ENCODE assay signal across 8 cellular contexts in the genomic region with DNA sequence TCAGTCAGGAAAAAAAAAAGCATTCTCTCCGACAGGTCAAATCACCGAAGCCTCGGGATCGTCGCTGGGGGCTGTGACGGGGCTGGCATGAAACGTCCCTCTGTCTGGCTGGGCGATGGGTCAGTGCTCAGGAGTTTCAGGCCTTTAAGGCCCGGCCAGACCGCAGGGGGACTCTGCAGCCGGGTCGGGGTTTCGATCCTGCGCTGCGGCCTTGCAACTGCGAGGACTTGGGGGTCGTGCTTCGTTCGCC. TPM values are rescaled to one million over a fixed set of nuclear protein-coding genes. Genes with fewer than 3 reads are reported as not detected.
A peak's percentile ranks its signal among the peaks of the same experiment; 100 is the strongest.
DNase-seq lines count a peak whose midpoint lies in the region; ATAC-seq and TF ChIP-seq lines count a peak whose summit lies in the region.

No MANE protein-coding gene starts in this region.

- H3K27me3 Mint-ChIP-seq in mesothelial cell of epicardium (ENCODE audit: low read depth), result no peaks in the 10 kb centered on the region

- TF ChIP-seq CTCF in heart right ventricle (IDR thresholded peaks at IDR 0.05) (no peak), body of pancreas (IDR thresholded peaks at IDR 0.05) (peak in 1 of 7 experiments; percentile 31), mesothelial cell of epicardium (IDR thresholded peaks at IDR 0.05; ENCODE audit: unreplicated experiment) (no peak), uterus (IDR thresholded peaks at IDR 0.05) (peak in 2 of 4 experiments; percentile 2 to 17)

- TF ChIP-seq POLR2A in body of pancreas (IDR thresholded peaks at IDR 0.05) (no peak), uterus (IDR thresholded peaks at IDR 0.05) (no peak)

- peak overlapping the region; percentile 64 for H3K4me3 Mint-ChIP-seq in mesothelial cell of epicardium

- H3K9me3 ChIP-seq in heart right ventricle (no peaks in the 10 kb centered on the region), body of pancreas (no peaks in the 10 kb centered on the region), uterus (no peaks in the 10 kb centered on the region)

- H3K27me3 ChIP-seq in heart right ventricle (no peaks in the 10 kb centered on the region), body of pancreas (no peaks in the 10 kb centered on the region), uterus (no peaks in the 10 kb centered on the region)

- no peak for DNase-seq in heart right ventricle
- DNase-seq in left cardiac atrium, result no peak
- DNase-seq in body of pancreas, result no peak
- DNase-seq in mesothelial cell of epicardium (ENCODE audit: low spot score in 2 of 2, unreplicated experiment in 2 of 2), result no peak
- DNase-seq in uterus, result no peak
- DNase-seq in NK-92 treated with Interleukin-12 subunit alpha and Interleukin-12 subunit beta, amount 100 ng/mL, for 24 hours (lab: John Stamatoyannopoulos, UW), result no peak
- DNase-seq in pons (ENCODE audit: low spot score), result no peak

- peak overlapping the region; percentile 87 for H3K27ac Mint-ChIP-seq in mesothelial cell of epicardium

- peak overlapping the region; percentile 37 to 99 (median 96) for H3K4me3 ChIP-seq in heart right ventricle
- peak overlapping the region in 1 of 2 donors; percentile 10 for H3K4me3 ChIP-seq in body of pancreas
- peak overlapping the region; percentile 40 to 74 for H3K4me3 ChIP-seq in uterus

- ATAC-seq in heart right ventricle (no peak), left cardiac atrium (no peak), body of pancreas (no peak), HG02588 (IDR thresholded peaks at IDR 0.05; ENCODE audit: unreplicated experiment) (no peak)

- peak overlapping the region in 9 of 10 donors; percentile 54 to 91 (median 78) for H3K27ac ChIP-seq in heart right ventricle
- H3K27ac ChIP-seq in body of pancreas, result peak overlapping the region; percentile 53 to 81 (median 60)
- peak overlapping the region; percentile 66 to 77 for H3K27ac ChIP-seq in uterus

- 1 to 2% methylated on average over 19 of the region's 19 CpGs for WGBS in heart right ventricle, 2 donors
- 2 to 4% methylated on average over 9 to 19 of the region's 19 CpGs for WGBS in body of pancreas, 2 donors

- peaks cover 23% of the 10 kb centered on the region for H3K4me1 Mint-ChIP-seq in mesothelial cell of epicardium

- H3K36me3 Mint-ChIP-seq in mesothelial cell of epicardium, result no peaks in the 10 kb centered on the region

- H3K9me3 Mint-ChIP-seq in mesothelial cell of epicardium, result no peaks in the 10 kb centered on the region

- intact Hi-C loops in heart right ventricle (cut with DNase I) (loop anchor here in 1 of 10 donors (5.0 kb wide), 1 partner anchor 301 kb away; the partner anchor contains the start of gene NBPF1), left cardiac atrium (cut with DNase I) (no loop called here), body of pancreas (cut with DNase I) (no loop called here), uterus (cut with DNase I; ENCODE audit: low total_unique reads) (no loop called here)

- no peaks in the 10 kb centered on the region for H3K36me3 ChIP-seq in heart right ventricle
- H3K36me3 ChIP-seq in body of pancreas (replicated peaks in 1 of 2; ENCODE audit: insufficient read depth in 1 of 2, low read depth in 2 of 2), result no peaks in the 10 kb centered on the region
- no peaks in the 10 kb centered on the region for H3K36me3 ChIP-seq in uterus

- H3K4me1 ChIP-seq in heart right ventricle (peaks cover 3 to 33% (median 13%) of the 10 kb centered on the region in 9 donors), body of pancreas (peaks cover 18% of the 10 kb centered on the region), uterus (peaks cover 7 to 12% of the 10 kb centered on the region in 2 donors)

RNA-seq across cellular contexts. Expression of gene CROCC, which starts 8.2 kb away (rescaled TPM):
- total RNA-seq in heart right ventricle (10 to 100 TPM in 1 of 10 donors, 1 to 10 TPM in 9; 4.7 to 12.8 (median 6.0) TPM), left cardiac atrium (1 to 10 TPM; 6.5 to 9.2 TPM), body of pancreas (100 to 1,000 TPM in 1 of 2 donors, 10 to 100 TPM in 1; 49.8 to 151 TPM), mesothelial cell of epicardium (81.3 to 86.4 TPM (median 86.1 TPM) in 3 replicates), uterus (10 to 100 TPM; 10.2 to 73.5 (median 32.9) TPM)
- 10 to 100 TPM in 1 of 2 donors, 1 to 10 TPM in 1; 7.6 to 42.3 TPM for polyA plus RNA-seq in heart right ventricle

RNA-seq across cellular contexts. Expression of gene RNU1-2, which starts 17.8 kb away (rescaled TPM):
- total RNA-seq in heart right ventricle (1,000 to 10,000 TPM in 8 of 10 donors, 100 to 1,000 TPM in 2; 635 to 5,242 (median 1,949) TPM), left cardiac atrium (over 10,000 TPM in 1 of 2 donors, 1,000 to 10,000 TPM in 1; 5,988 to 15,401 TPM), body of pancreas (over 10,000 TPM in 1 of 2 donors, under 1 TPM in 1; under 0.01 to 15,479 TPM), mesothelial cell of epicardium (3,774 to 3,945 TPM (median 3,937 TPM) in 3 replicates), uterus (1,000 to 10,000 TPM in 1 of 4 donors, under 1 TPM in 3; under 0.01 to 2,125 (median under 0.01) TPM)
- not detected for polyA plus RNA-seq in heart right ventricle
